Comparison of ENCODE assay signal across 14 cellular contexts in the genomic region with DNA sequence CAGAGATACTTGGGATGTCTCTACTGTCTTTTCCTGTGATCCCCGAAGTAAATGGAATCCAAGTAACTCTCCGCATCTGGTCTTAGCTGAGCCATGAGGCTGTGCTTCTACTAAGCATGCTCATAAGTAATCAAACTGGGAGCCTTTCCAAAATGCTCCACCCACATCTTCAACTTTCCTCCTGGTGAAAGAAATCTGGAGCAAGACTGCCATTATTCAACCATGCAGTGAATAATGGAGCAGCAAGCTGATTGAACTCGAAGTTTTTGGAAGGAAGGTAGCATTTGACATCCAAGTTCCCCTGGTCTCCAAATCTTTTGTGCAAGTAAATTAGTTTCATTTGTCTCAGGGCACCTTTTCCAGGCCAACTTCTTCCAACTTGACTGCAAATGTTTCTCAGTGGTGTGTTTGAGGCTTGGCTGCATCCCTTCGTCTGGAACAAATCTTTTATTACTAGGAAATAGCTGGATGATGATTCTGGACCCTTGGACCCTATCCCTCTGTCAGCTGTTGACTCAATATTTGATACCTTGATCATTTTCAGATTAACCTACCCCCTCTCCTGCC. TPM values are rescaled to one million over a fixed set of nuclear protein-coding genes. Genes with fewer than 3 reads are reported as not detected.
DNase-seq lines count a peak whose midpoint lies in the region; ATAC-seq, FAIRE-seq and TF ChIP-seq lines count a peak whose summit lies in the region.
"Had no signal": no experiment of that assay in that cellular context is flagged by ENCODE, and none has a peak within 500 bp of the region (broad histone marks: within the 10 kb centered on the region; RNA-seq: fewer than 3 reads in every experiment).

No MANE protein-coding gene starts in this region.

- no peak for FAIRE-seq in A549 (lab: Jason Lieb, UNC)
- FAIRE-seq: A204.1 had no signal

- TF ChIP-seq POLR2A in A549 (IDR thresholded peaks at IDR 0.05; ENCODE audit: low read length) (no peak), gastroesophageal sphincter (IDR thresholded peaks at IDR 0.05) (no peak)

- no peak overlapping the region for H2BK120ac ChIP-seq in trophoblast cell (ENCODE audit: insufficient read depth, low read length, poor library complexity)

- H3K9me3 ChIP-seq in A549 (no peaks in the 10 kb centered on the region), gastroesophageal sphincter (no peaks in the 10 kb centered on the region), trophoblast cell (ENCODE audit: insufficient read depth, low read depth, low read length) (no peaks in the 10 kb centered on the region)
- H3K9me3 ChIP-seq: Peyer's patch, tibial nerve had no signal

- H4K12ac ChIP-seq in trophoblast cell (ENCODE audit: low read depth, low read length): no peak overlapping the region

- H3K4me2 ChIP-seq in A549 (peak overlapping the region; percentile 65), trophoblast cell (ENCODE audit: low read length) (no peak overlapping the region)

- H4K91ac ChIP-seq in trophoblast cell (ENCODE audit: low read depth, low read length): no peak overlapping the region

- H2AFZ ChIP-seq in trophoblast cell (ENCODE audit: insufficient read depth, low read length, poor library complexity): no peak overlapping the region

- no peak overlapping the region for H2AK5ac ChIP-seq in trophoblast cell (ENCODE audit: low read length)

- POLR2A ChIA-PET in A549 (lab: Yijun Ruan, JAX): no interaction called here

- H2BK12ac ChIP-seq in trophoblast cell (ENCODE audit: low read length): no peak overlapping the region

- no peak overlapping the region for H3K14ac ChIP-seq in trophoblast cell (ENCODE audit: low read length)

- TF ChIP-seq CTCF in A549 (IDR thresholded peaks at IDR 0.05) (no peak), gastroesophageal sphincter (IDR thresholded peaks at IDR 0.05) (no peak), omental fat pad (IDR thresholded peaks at IDR 0.05) (no peak)

- H4K8ac ChIP-seq in trophoblast cell (ENCODE audit: low read depth, low read length): no peak overlapping the region

- CTCF ChIA-PET in A549 (lab: Yijun Ruan, JAX): interaction anchor here (1.5 to 2.4 kb wide), 3 partner anchors 19 to 149 kb away, joined by 3 to 9 read pairs (median 7); a partner anchor contains a TSS

- DNase-seq in A549 (ENCODE audit: low read depth in 1 of 2, low spot score in 1 of 2) (no peak), omental fat pad (ENCODE audit: low spot score) (no peak), SW 1271 (lab: John Stamatoyannopoulos, UW) (no peak), iPS-NIHi7 (ENCODE audit: extremely low spot score) (no peak), trophoblast cell (no peak)
- DNase-seq: NCI-H2081, Peyer's patch, WERI-Rb-1 had no signal

- no peaks in the 10 kb centered on the region for H3K36me3 ChIP-seq in gastroesophageal sphincter
- H3K36me3 ChIP-seq in trophoblast cell (ENCODE audit: control insufficient read depth in 1 of 2, insufficient read depth in 2 of 2, low read length in 2 of 2): no peaks in the 10 kb centered on the region
- H3K36me3 ChIP-seq: Peyer's patch, WERI-Rb-1 had no signal

- TF ChIP-seq EP300 in A549 (IDR thresholded peaks at IDR 0.05) (no peak), gastroesophageal sphincter (IDR thresholded peaks at IDR 0.05) (no peak)

- no peaks in the 10 kb centered on the region for H3K79me1 ChIP-seq in trophoblast cell (ENCODE audit: low read length)

- no peak overlapping the region for H2BK5ac ChIP-seq in trophoblast cell (ENCODE audit: low read depth, low read length, poor library complexity)

- ATAC-seq in A549 (no peak), SK-N-SH treated with all-trans-retinoic acid at 6 μM for 48 hours (peak; percentile 74), gastroesophageal sphincter (peak; percentile 69), omental fat pad (ENCODE audit: low FRiP score) (peak; percentile 50), HG03520 (IDR thresholded peaks at IDR 0.05; ENCODE audit: unreplicated experiment) (no peak)

- TF ChIP-seq RAD21 in A549 (conservative IDR thresholded peaks at IDR 0.05 in 1 of 2, IDR thresholded peaks at IDR 0.05 in 1 of 2): no peak

- no peak overlapping the region for H3K18ac ChIP-seq in trophoblast cell (ENCODE audit: low read length)

- H3K4ac ChIP-seq in trophoblast cell (ENCODE audit: low read depth, low read length): no peak overlapping the region

- no peaks in the 10 kb centered on the region for H3K27me3 ChIP-seq in gastroesophageal sphincter
- H3K27me3 ChIP-seq in trophoblast cell (ENCODE audit: insufficient read depth, low read length): no peaks in the 10 kb centered on the region
- H3K27me3 ChIP-seq: Peyer's patch, tibial nerve had no signal

- no peak overlapping the region for H3K23ac ChIP-seq in trophoblast cell (ENCODE audit: low read length)

- H3K4me1 ChIP-seq in A549 (peaks cover 49% of the 10 kb centered on the region), gastroesophageal sphincter (peaks cover 0 to 30% (median 7%) of the 10 kb centered on the region in 3 donors), trophoblast cell (ENCODE audit: control insufficient read depth in 1 of 2, insufficient read depth in 2 of 2, low read length in 2 of 2) (peaks cover 3 to 9% of the 10 kb centered on the region in 2 experiments)
- H3K4me1 ChIP-seq: Peyer's patch had no signal

- peak overlapping the region in 1 of 2 experiments; percentile 68; a peak in 1 of 6 replicates for H3K27ac ChIP-seq in A549
- H3K27ac ChIP-seq in gastroesophageal sphincter: peak overlapping the region; percentile 25 to 70 (median 56)
- no peak overlapping the region for H3K27ac ChIP-seq in trophoblast cell (ENCODE audit: low read depth, low read length)
- H3K27ac ChIP-seq: Peyer's patch, WERI-Rb-1 had no signal

- 74% methylated on average over 4 of the region's 4 CpGs for WGBS in A549 (ENCODE audit: missing lambda C conversion rate)
- 21 to 35% methylated on average over 2 to 4 of the region's 4 CpGs for WGBS in gastroesophageal sphincter (ENCODE audit: low coverage in 1 of 2), 2 donors
- WGBS in trophoblast cell (ENCODE audit: extremely low coverage, insufficient coverage, insufficient read length): no CpG with 5 or more reads among the region's 4 CpGs

- H3K79me2 ChIP-seq in trophoblast cell (ENCODE audit: control insufficient read depth, insufficient read depth, low read length, poor library complexity): no peaks in the 10 kb centered on the region

- H3K9ac ChIP-seq in trophoblast cell (ENCODE audit: low read length): no peak overlapping the region

- H3K4me3 ChIP-seq in A549: no peak overlapping the region
- H3K4me3 ChIP-seq in gastroesophageal sphincter: no peak overlapping the region
- H3K4me3 ChIP-seq in trophoblast cell (ENCODE audit: low read depth, low read length): no peak overlapping the region
- H3K4me3 ChIP-seq: Peyer's patch, tibial nerve had no signal

TF ChIP-seq in A549, 52 proteins besides CTCF, POLR2A, EP300 and RAD21:
- TF ChIP-seq FOSB (CRISPR knock-in tag; IDR thresholded peaks at IDR 0.05): no peak

TF ChIP-seq in SK-N-SH treated with all-trans-retinoic acid at 6 μM for 48 hours, 23 proteins besides CTCF, POLR2A, EP300 and RAD21 (continues in another document):
- TF ChIP-seq, protein P1, sequence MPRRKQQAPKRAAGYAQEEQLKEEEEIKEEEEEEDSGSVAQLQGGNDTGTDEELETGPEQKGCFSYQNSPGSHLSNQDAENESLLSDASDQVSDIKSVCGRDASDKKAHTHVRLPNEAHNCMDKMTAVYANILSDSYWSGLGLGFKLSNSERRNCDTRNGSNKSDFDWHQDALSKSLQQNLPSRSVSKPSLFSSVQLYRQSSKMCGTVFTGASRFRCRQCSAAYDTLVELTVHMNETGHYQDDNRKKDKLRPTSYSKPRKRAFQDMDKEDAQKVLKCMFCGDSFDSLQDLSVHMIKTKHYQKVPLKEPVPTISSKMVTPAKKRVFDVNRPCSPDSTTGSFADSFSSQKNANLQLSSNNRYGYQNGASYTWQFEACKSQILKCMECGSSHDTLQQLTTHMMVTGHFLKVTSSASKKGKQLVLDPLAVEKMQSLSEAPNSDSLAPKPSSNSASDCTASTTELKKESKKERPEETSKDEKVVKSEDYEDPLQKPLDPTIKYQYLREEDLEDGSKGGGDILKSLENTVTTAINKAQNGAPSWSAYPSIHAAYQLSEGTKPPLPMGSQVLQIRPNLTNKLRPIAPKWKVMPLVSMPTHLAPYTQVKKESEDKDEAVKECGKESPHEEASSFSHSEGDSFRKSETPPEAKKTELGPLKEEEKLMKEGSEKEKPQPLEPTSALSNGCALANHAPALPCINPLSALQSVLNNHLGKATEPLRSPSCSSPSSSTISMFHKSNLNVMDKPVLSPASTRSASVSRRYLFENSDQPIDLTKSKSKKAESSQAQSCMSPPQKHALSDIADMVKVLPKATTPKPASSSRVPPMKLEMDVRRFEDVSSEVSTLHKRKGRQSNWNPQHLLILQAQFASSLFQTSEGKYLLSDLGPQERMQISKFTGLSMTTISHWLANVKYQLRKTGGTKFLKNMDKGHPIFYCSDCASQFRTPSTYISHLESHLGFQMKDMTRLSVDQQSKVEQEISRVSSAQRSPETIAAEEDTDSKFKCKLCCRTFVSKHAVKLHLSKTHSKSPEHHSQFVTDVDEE (CRISPR knock-in tag; IDR thresholded peaks at IDR 0.05): no peak
- TF ChIP-seq GLIS3 (CRISPR knock-in tag; IDR thresholded peaks at IDR 0.05): no peak
- no peak for TF ChIP-seq RARB (CRISPR knock-in tag; IDR thresholded peaks at IDR 0.05)

RNA-seq across cellular contexts. Expression of a gene that starts 19.4 kb away (rescaled TPM):
- polyA plus RNA-seq in A549 (2011; rRNA removed) (3.2 and 3.3 TPM in 2 replicates), A549 (2017; fragmentation: RNase III; extraction: RNeasy Plus Mini Kit Qiagen cat#74134 plus additional on column Dnase treatment) (1.9 to 2.3 TPM (median 2.0 TPM) in 3 replicates)
- 0.96 and 1.5 TPM in 2 replicates for polyA plus RNA-seq in A549 (2012; cell fraction: cytosol; rRNA removed)
- 0.37 and 0.58 TPM in 2 replicates for polyA plus RNA-seq in A549 (2012; cell fraction: nucleus; rRNA removed)
- polyA minus RNA-seq in A549 (2011; rRNA and poly(A)+ RNA removed): 4.2 and 6.2 TPM in 2 replicates
- total RNA-seq in gastroesophageal sphincter (1 to 10 TPM; 6.1 to 7.9 (median 7.0) TPM), omental fat pad (10 to 100 TPM; 12.8 to 51.2 (median 13.8) TPM)
- polyA plus RNA-seq in trophoblast cell (2013): 7.8 and 8.2 TPM in 2 replicates
- polyA plus RNA-seq: IgD-negative memory B cell had no signal

RNA-seq across cellular contexts. Expression of a gene that starts 59.0 kb away (rescaled TPM):
- 19.5 and 22.2 TPM in 2 replicates for polyA plus RNA-seq in A549 (2011; rRNA removed)
- 7.1 and 8.2 TPM in 2 replicates for polyA plus RNA-seq in A549 (2012; cell fraction: cytosol; rRNA removed)
- polyA plus RNA-seq in A549 (2012; cell fraction: nucleus; rRNA removed): 4.2 and 7.1 TPM in 2 replicates
- 16.4 to 18.0 TPM (median 17.1 TPM) in 3 replicates for polyA plus RNA-seq in A549 (2017; fragmentation: RNase III; extraction: RNeasy Plus Mini Kit Qiagen cat#74134 plus additional on column Dnase treatment)
- polyA minus RNA-seq in A549 (2011; rRNA and poly(A)+ RNA removed): 8.4 and 9.3 TPM in 2 replicates
- total RNA-seq in gastroesophageal sphincter: 10 to 100 TPM in 2 of 4 donors, 1 to 10 TPM in 2; 7.0 to 17.1 (median 11.2) TPM
- 10 to 100 TPM; 11.0 to 22.9 (median 16.7) TPM for total RNA-seq in omental fat pad
- 10.1 and 10.5 TPM in 2 replicates for polyA plus RNA-seq in trophoblast cell (2013)

Comparison
In these comparisons a context has a peak if more than half of its experiments do, and no peak if none do; other contexts are left out.
1. ATAC-seq: peak in SK-N-SH treated with all-trans-retinoic acid at 6 μM for 48 hours (single experiment), gastroesophageal sphincter (single experiment) and omental fat pad (single experiment); none in A549 (0 of 2) and HG03520 (single experiment).